ENCODE assay signal across 8 cellular contexts in genomic region chr15:101258238-101259144, GRCh38. TPM values are rescaled to one million over a fixed set of nuclear protein-coding genes. Genes with fewer than 3 reads are reported as not detected.
A peak's percentile ranks its signal among the peaks of the same experiment; 100 is the strongest.
DNase-seq lines count a peak whose midpoint lies in the region; ATAC-seq, FAIRE-seq and TF ChIP-seq lines count a peak whose summit lies in the region.

No MANE protein-coding gene starts in this region.

- no peaks in the 10 kb centered on the region for H3K27me3 ChIP-seq in Loucy (ENCODE audit: insufficient read depth, low read length, poor library complexity, severe bottlenecking)

- no peak overlapping the region for H3K9ac ChIP-seq in Loucy (ENCODE audit: low read depth, low read length, poor library complexity, severe bottlenecking)

- 0 out of 2 replicates have a peak, but pooled peaks cover 6% of the 10 kb centered on the region for H3F3A ChIP-seq in Loucy (ENCODE audit: low read depth)

- peak; percentile 93 for ATAC-seq in SK-N-SH treated with all-trans-retinoic acid at 6 μM for 48 hours
- no peak for ATAC-seq in GM21737 (IDR thresholded peaks at IDR 0.05; ENCODE audit: unreplicated experiment)

- no peaks in the 10 kb centered on the region for H3K79me2 ChIP-seq in Loucy (ENCODE audit: insufficient read depth, low read length)

- H3K4me2 ChIP-seq in Loucy (ENCODE audit: low read depth, low read length, poor library complexity, severe bottlenecking) = peak overlapping the region; percentile 11

- no peaks in the 10 kb centered on the region for H3K9me3 ChIP-seq in Loucy (ENCODE audit: insufficient read depth, low read depth, low read length)

- H2AFZ ChIP-seq in Loucy (ENCODE audit: low read length) = peak overlapping the region; percentile 88

- no peak for TF ChIP-seq POLR2A in GM12891 (IDR thresholded peaks at IDR 0.05; ENCODE audit: low read depth, low read length)

- H3K4me1 ChIP-seq in Loucy (ENCODE audit: insufficient read depth, low read length, poor library complexity, severe bottlenecking) = peaks cover 17% of the 10 kb centered on the region

- peak; percentile 38 for FAIRE-seq in GM12891 (lab: Jason Lieb, UNC)

- no peaks in the 10 kb centered on the region for H4K20me1 ChIP-seq in Loucy (ENCODE audit: insufficient read depth, low read length, poor library complexity, severe bottlenecking)

- H3K36me3 ChIP-seq in Loucy (ENCODE audit: insufficient read depth, low read length) = no peaks in the 10 kb centered on the region

- H3K4me3 ChIP-seq in AG09309 (ENCODE audit: control insufficient read depth, low read depth, low read length) (no peak overlapping the region), Loucy (ENCODE audit: low read length, poor library complexity, severe bottlenecking) (no peak overlapping the region)

- peak; percentile 79 for TF ChIP-seq CTCF in AG09309 (IDR thresholded peaks at IDR 0.05; ENCODE audit: control insufficient read depth, insufficient read depth, low read depth, low read length, missing control alignments)
- TF ChIP-seq CTCF in Loucy (conservative IDR thresholded peaks at IDR 0.05; ENCODE audit: low read length) = peak; percentile 98

- DNase-seq in AG09309 (ENCODE audit: low read depth) = no peak
- no peak for DNase-seq in GM12891 (ENCODE audit: insufficient read length, low spot score)
- DNase-seq in brain pericyte (ENCODE audit: low read depth, low spot score) = peak; percentile 55
- peak; percentile 89 for DNase-seq in inferior parietal cortex (ENCODE audit: extremely low spot score)
- DNase-seq in stimulated activated CD4-positive, alpha-beta T cell treated with anti-CD3 and anti-CD28 coated beads, Interleukin-2, amount 100 ng/mL, for 48 hours = peak; percentile 38 to 45

- H3K9me2 ChIP-seq in Loucy (replicated peaks; ENCODE audit: low read depth, low read length) = no peaks in the 10 kb centered on the region

TF ChIP-seq in GM12891, 5 proteins besides CTCF, POLR2A, EP300 and RAD21:
- no peak for TF ChIP-seq PAX5 (IDR thresholded peaks at IDR 0.05; ENCODE audit: insufficient read depth, low read length, severe bottlenecking)
- TF ChIP-seq SPI1 (IDR thresholded peaks at IDR 0.05; ENCODE audit: low read depth, low read length) = no peak
- no peak for TF ChIP-seq POU2F2 (IDR thresholded peaks at IDR 0.05; ENCODE audit: low read depth, low read length)
- TF ChIP-seq TAF1 (IDR thresholded peaks at IDR 0.05; ENCODE audit: low read depth, low read length) = no peak
- no peak for TF ChIP-seq POLR2AphosphoS5 (IDR thresholded peaks at IDR 0.05; ENCODE audit: low read depth, low read length)

TF ChIP-seq in SK-N-SH treated with all-trans-retinoic acid at 6 μM for 48 hours, 23 proteins besides CTCF, POLR2A, EP300 and RAD21:
- TF ChIP-seq ISL1 (CRISPR knock-in tag; IDR thresholded peaks at IDR 0.05) = no peak
- no peak for TF ChIP-seq SNAI2 (CRISPR knock-in tag; IDR thresholded peaks at IDR 0.05)
- TF ChIP-seq OSR1 (CRISPR knock-in tag; IDR thresholded peaks at IDR 0.05) = no peak
- TF ChIP-seq, protein P1, sequence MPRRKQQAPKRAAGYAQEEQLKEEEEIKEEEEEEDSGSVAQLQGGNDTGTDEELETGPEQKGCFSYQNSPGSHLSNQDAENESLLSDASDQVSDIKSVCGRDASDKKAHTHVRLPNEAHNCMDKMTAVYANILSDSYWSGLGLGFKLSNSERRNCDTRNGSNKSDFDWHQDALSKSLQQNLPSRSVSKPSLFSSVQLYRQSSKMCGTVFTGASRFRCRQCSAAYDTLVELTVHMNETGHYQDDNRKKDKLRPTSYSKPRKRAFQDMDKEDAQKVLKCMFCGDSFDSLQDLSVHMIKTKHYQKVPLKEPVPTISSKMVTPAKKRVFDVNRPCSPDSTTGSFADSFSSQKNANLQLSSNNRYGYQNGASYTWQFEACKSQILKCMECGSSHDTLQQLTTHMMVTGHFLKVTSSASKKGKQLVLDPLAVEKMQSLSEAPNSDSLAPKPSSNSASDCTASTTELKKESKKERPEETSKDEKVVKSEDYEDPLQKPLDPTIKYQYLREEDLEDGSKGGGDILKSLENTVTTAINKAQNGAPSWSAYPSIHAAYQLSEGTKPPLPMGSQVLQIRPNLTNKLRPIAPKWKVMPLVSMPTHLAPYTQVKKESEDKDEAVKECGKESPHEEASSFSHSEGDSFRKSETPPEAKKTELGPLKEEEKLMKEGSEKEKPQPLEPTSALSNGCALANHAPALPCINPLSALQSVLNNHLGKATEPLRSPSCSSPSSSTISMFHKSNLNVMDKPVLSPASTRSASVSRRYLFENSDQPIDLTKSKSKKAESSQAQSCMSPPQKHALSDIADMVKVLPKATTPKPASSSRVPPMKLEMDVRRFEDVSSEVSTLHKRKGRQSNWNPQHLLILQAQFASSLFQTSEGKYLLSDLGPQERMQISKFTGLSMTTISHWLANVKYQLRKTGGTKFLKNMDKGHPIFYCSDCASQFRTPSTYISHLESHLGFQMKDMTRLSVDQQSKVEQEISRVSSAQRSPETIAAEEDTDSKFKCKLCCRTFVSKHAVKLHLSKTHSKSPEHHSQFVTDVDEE (CRISPR knock-in tag; IDR thresholded peaks at IDR 0.05) = no peak
- no peak for TF ChIP-seq PPARA (CRISPR knock-in tag; IDR thresholded peaks at IDR 0.05; ENCODE audit: borderline replicate concordance)
- TF ChIP-seq, protein P2, sequence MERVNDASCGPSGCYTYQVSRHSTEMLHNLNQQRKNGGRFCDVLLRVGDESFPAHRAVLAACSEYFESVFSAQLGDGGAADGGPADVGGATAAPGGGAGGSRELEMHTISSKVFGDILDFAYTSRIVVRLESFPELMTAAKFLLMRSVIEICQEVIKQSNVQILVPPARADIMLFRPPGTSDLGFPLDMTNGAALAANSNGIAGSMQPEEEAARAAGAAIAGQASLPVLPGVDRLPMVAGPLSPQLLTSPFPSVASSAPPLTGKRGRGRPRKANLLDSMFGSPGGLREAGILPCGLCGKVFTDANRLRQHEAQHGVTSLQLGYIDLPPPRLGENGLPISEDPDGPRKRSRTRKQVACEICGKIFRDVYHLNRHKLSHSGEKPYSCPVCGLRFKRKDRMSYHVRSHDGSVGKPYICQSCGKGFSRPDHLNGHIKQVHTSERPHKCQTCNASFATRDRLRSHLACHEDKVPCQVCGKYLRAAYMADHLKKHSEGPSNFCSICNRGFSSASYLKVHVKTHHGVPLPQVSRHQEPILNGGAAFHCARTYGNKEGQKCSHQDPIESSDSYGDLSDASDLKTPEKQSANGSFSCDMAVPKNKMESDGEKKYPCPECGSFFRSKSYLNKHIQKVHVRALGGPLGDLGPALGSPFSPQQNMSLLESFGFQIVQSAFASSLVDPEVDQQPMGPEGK (CRISPR knock-in tag; IDR thresholded peaks at IDR 0.05; ENCODE audit: borderline replicate concordance) = no peak
- TF ChIP-seq RARB (CRISPR knock-in tag; IDR thresholded peaks at IDR 0.05) = no peak
- no peak for TF ChIP-seq CREB5 (CRISPR knock-in tag; IDR thresholded peaks at IDR 0.05; ENCODE audit: low read depth)
- TF ChIP-seq ZFP3 (CRISPR knock-in tag; IDR thresholded peaks at IDR 0.05) = no peak
- TF ChIP-seq, protein P3, sequence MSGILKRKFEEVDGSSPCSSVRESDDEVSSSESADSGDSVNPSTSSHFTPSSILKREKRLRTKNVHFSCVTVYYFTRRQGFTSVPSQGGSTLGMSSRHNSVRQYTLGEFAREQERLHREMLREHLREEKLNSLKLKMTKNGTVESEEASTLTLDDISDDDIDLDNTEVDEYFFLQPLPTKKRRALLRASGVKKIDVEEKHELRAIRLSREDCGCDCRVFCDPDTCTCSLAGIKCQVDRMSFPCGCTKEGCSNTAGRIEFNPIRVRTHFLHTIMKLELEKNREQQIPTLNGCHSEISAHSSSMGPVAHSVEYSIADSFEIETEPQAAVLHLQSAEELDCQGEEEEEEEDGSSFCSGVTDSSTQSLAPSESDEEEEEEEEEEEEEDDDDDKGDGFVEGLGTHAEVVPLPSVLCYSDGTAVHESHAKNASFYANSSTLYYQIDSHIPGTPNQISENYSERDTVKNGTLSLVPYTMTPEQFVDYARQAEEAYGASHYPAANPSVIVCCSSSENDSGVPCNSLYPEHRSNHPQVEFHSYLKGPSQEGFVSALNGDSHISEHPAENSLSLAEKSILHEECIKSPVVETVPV (CRISPR knock-in tag; IDR thresholded peaks at IDR 0.05) = no peak

RNA-seq across cellular contexts. Expression of gene CHSY1, which starts 6.6 kb away (rescaled TPM):
- polyA plus RNA-seq in GM12891 (2012; ENCODE audit: low read depth, missing spikeins) = 5.6 TPM

RNA-seq across cellular contexts. Expression of gene SELENOS, which starts 18.8 kb away (rescaled TPM):
- 18.3 TPM for polyA plus RNA-seq in GM12891 (2012; ENCODE audit: low read depth, missing spikeins)

RNA-seq across cellular contexts. Expression of gene SNRPA1, which starts 36.6 kb away (rescaled TPM):
- 93.7 TPM for polyA plus RNA-seq in GM12891 (2012; ENCODE audit: low read depth, missing spikeins)

Comparison
In these comparisons a context has a peak if more than half of its experiments do, and no peak if none do; other contexts are left out.
1. DNase-seq: peak in brain pericyte (single experiment), inferior parietal cortex (single experiment) and stimulated activated CD4-positive, alpha-beta T cell treated with anti-CD3 and anti-CD28 coated beads, Interleukin-2, amount 100 ng/mL, for 48 hours (2 of 2); none in AG09309 (single experiment) and GM12891 (single experiment).